Comparison of ENCODE assay signal across 17 cellular contexts in the genomic region with DNA sequence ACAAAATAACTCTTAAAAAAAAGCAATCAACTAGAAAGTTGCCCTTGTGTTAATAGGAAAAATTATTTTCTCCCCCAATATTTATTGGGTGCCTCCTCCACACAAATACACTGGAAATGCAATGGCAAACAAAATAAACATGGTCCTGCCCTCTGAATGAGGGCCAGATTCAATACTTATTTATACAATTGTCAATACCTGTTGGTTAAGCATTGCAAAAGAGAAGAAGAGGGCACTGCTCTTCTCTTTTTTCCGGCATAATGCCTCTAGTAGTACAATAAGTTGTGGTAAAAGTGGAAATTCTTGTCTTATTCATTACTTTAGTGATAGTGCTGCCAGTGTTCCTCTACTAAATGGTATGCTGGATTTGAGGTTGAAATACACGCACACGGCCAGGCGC. TPM values are rescaled to one million over a fixed set of nuclear protein-coding genes. Genes with fewer than 3 reads are reported as not detected.
A peak's percentile ranks its signal among the peaks of the same experiment; 100 is the strongest.
DNase-seq lines count a peak whose midpoint lies in the region; FAIRE-seq and TF ChIP-seq lines count a peak whose summit lies in the region.
"Had no signal": no experiment of that assay in that cellular context is flagged by ENCODE, and none has a peak within 500 bp of the region (broad histone marks: within the 10 kb centered on the region; RNA-seq: fewer than 3 reads in every experiment).

No MANE protein-coding gene starts in this region.

- H3K4me3 Mint-ChIP-seq in glutamatergic neuron (ENCODE audit: unreplicated experiment) (no peak overlapping the region), progenitor cell of endocrine pancreas (ENCODE audit: low read depth) (no peak overlapping the region)
- H3K4me3 Mint-ChIP-seq: B cell; CD4-positive, alpha-beta T cell; CD8-positive, alpha-beta T cell had no signal

- H3K27ac Mint-ChIP-seq in glutamatergic neuron (ENCODE audit: unreplicated experiment) (peak overlapping the region; percentile 64), progenitor cell of endocrine pancreas (peak overlapping the region; percentile 62)
- H3K27ac Mint-ChIP-seq: B cell; CD4-positive, alpha-beta T cell; CD8-positive, alpha-beta T cell had no signal

- H3K36me3 Mint-ChIP-seq in glutamatergic neuron (ENCODE audit: unreplicated experiment) (peaks cover 6% of the 10 kb centered on the region), progenitor cell of endocrine pancreas (ENCODE audit: insufficient read depth) (no peaks in the 10 kb centered on the region)
- H3K36me3 Mint-ChIP-seq: CD8-positive, alpha-beta T cell had no signal

- FAIRE-seq in HTR-8/SVneo (lab: Jason Lieb, UNC) = peak; percentile 23
- FAIRE-seq: D721Med, GM12891, GM19239 had no signal

- no peak for DNase-seq in HTR-8/SVneo (ENCODE audit: insufficient read length, low spot score)
- DNase-seq in glutamatergic neuron = no peak
- no peak for DNase-seq in progenitor cell of endocrine pancreas (ENCODE audit: low spot score, unreplicated experiment)
- no peak for DNase-seq in SKM-1 (lab: John Stamatoyannopoulos, UW; ENCODE audit: unreplicated experiment)
- no peak for DNase-seq in stimulated activated CD4-positive, alpha-beta T cell treated with anti-CD3 and anti-CD28 coated beads, Interleukin-2, amount 100 ng/mL, for 24 hours
- DNase-seq: 8988T; ACHN; Caco-2; Calu3; CD4-positive, alpha-beta T cell; CD8-positive, alpha-beta T cell; DMS79 treated with DMSO at 0.1 percent for 48 hours; GF-D8 had no signal

- no peaks in the 10 kb centered on the region for H3K27me3 Mint-ChIP-seq in glutamatergic neuron (ENCODE audit: unreplicated experiment)
- H3K27me3 Mint-ChIP-seq in progenitor cell of endocrine pancreas = no peaks in the 10 kb centered on the region
- H3K27me3 Mint-ChIP-seq: CD4-positive, alpha-beta T cell had no signal

- H3K9me3 Mint-ChIP-seq in glutamatergic neuron (ENCODE audit: unreplicated experiment) = peaks cover 4% of the 10 kb centered on the region
- no peaks in the 10 kb centered on the region for H3K9me3 Mint-ChIP-seq in progenitor cell of endocrine pancreas (ENCODE audit: low read depth)

- no peak for TF ChIP-seq CTCF in glutamatergic neuron (IDR thresholded peaks at IDR 0.05; ENCODE audit: partially characterized antibody, unreplicated experiment)
- no peak for TF ChIP-seq CTCF in progenitor cell of endocrine pancreas (IDR thresholded peaks at IDR 0.05; ENCODE audit: unreplicated experiment)

- H3K4me1 Mint-ChIP-seq in glutamatergic neuron (ENCODE audit: low read depth, unreplicated experiment) (no peaks in the 10 kb centered on the region), progenitor cell of endocrine pancreas (ENCODE audit: low read depth) (no peaks in the 10 kb centered on the region)
- H3K4me1 Mint-ChIP-seq: B cell had no signal

RNA-seq across cellular contexts. Expression of a gene that starts 22.5 kb away (rescaled TPM):
- total RNA-seq in glutamatergic neuron (ENCODE audit: unreplicated experiment) (42.6 TPM), progenitor cell of endocrine pancreas (127 and 145 TPM in 2 replicates)
